Comparison of ENCODE assay signal across 1 cellular context in genomic region chr1:60461889-60462595, GRCh38.
TF ChIP-seq lines count a peak whose summit lies in the region.

No MANE protein-coding gene starts in this region.

TF ChIP-seq in WTC11, 78 proteins besides CTCF, POLR2A, EP300 and RAD21 (continued from another document):
- TF ChIP-seq MLX (CRISPR knock-in tag; IDR thresholded peaks at IDR 0.05) = no peak
- TF ChIP-seq ZNF317 (CRISPR knock-in tag; IDR thresholded peaks at IDR 0.05; ENCODE audit: borderline replicate concordance, low read depth) = no peak
- no peak for TF ChIP-seq E2F1 (CRISPR knock-in tag; IDR thresholded peaks at IDR 0.05)
- no peak for TF ChIP-seq ATF6 (CRISPR knock-in tag; IDR thresholded peaks at IDR 0.05)
- TF ChIP-seq FOXK1 (CRISPR knock-in tag; IDR thresholded peaks at IDR 0.05) = no peak
- TF ChIP-seq GTF2I (CRISPR knock-in tag; conservative IDR thresholded peaks at IDR 0.05) = no peak
